8 cellular contexts compared by ENCODE assay signal in the genomic region with DNA sequence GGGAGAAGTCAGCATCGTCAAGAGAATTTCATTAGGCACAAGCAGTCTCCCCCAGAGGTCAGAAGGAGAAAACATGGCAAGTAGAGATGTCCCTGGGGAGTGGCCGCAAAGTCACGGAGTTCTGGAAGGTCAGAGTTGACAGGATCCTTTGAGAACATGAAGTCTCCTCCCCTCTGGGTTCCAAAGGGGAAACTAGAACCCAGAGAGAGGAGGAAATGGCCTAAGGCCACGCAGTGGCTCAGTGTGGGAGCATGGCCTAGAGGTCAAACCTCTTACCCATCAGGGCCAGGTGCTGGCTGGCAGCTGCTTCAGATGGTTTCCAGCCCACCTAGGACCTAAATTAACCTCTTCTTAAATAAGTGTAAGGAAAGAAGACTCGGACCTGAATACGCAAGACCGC. TPM values are rescaled to one million over a fixed set of nuclear protein-coding genes. Genes with fewer than 3 reads are reported as not detected.
DNase-seq lines count a peak whose midpoint lies in the region; ATAC-seq and TF ChIP-seq lines count a peak whose summit lies in the region.

No MANE protein-coding gene starts in this region.

- peak overlapping the region; percentile 83 for H3K27ac Mint-ChIP-seq in CD8-positive, alpha-beta T cell
- peak overlapping the region; percentile 84 for H3K27ac Mint-ChIP-seq in nephron progenitor cell

- H3K4me1 ChIP-seq in CD8-positive, alpha-beta T cell (ENCODE audit: insufficient read depth, low read length) = peaks cover 34% of the 10 kb centered on the region
- H3K4me1 ChIP-seq in duodenal mucosa (ENCODE audit: control insufficient read depth in 1 of 2, insufficient read depth in 2 of 2, low read length in 2 of 2) = peaks cover 21 to 22% of the 10 kb centered on the region in 2 donors

- DNase-seq in CD8-positive, alpha-beta T cell = no peak
- peak; percentile 15 for DNase-seq in NAMALWA (ENCODE audit: low spot score)
- no peak for DNase-seq in nephron progenitor cell
- DNase-seq in NCI-H82 treated with DMSO at 0.1 percent for 48 hours (lab: John Stamatoyannopoulos, UW; ENCODE audit: unreplicated experiment) = no peak
- no peak for DNase-seq in stimulated activated CD4-positive, alpha-beta T cell treated with anti-CD3 and anti-CD28 coated beads, Interleukin-12 subunit alpha, Interleukin-12 subunit beta, amount 100 ng/mL, for 4 hours
- no peak for DNase-seq in HK-2 (ENCODE audit: unreplicated experiment)
- no peak for DNase-seq in activated CD8-positive, alpha-beta memory T cell treated with anti-CD3 and anti-CD28 coated beads, Interleukin-2, amount 50 U/mL, for 48 hours

- peak overlapping the region; percentile 83 for H3K4me3 ChIP-seq in CD8-positive, alpha-beta T cell (ENCODE audit: low read depth, low read length)
- H3K4me3 ChIP-seq in duodenal mucosa (ENCODE audit: low read depth in 1 of 2, low read length in 2 of 2) = peak overlapping the region; percentile 80 to 82

- peak overlapping the region; percentile 90 for H3K4me3 Mint-ChIP-seq in CD8-positive, alpha-beta T cell
- H3K4me3 Mint-ChIP-seq in nephron progenitor cell = peak overlapping the region; percentile 92

- H3K27me3 ChIP-seq in CD8-positive, alpha-beta T cell (ENCODE audit: insufficient read depth, low read length) = no peaks in the 10 kb centered on the region
- H3K27me3 ChIP-seq in duodenal mucosa (ENCODE audit: control insufficient read depth in 1 of 2, insufficient read depth in 2 of 2, low read length in 2 of 2) = no peaks in the 10 kb centered on the region

- peaks cover 30% of the 10 kb centered on the region for H3K4me1 Mint-ChIP-seq in CD8-positive, alpha-beta T cell (ENCODE audit: low read depth)
- H3K4me1 Mint-ChIP-seq in nephron progenitor cell = peaks cover 23% of the 10 kb centered on the region

- no peaks in the 10 kb centered on the region for H3K9me3 ChIP-seq in CD8-positive, alpha-beta T cell (ENCODE audit: low read length)
- no peaks in the 10 kb centered on the region for H3K9me3 ChIP-seq in duodenal mucosa (ENCODE audit: control insufficient read depth in 1 of 2, low read length in 2 of 2)

- no peak for TF ChIP-seq CTCF in CD8-positive, alpha-beta T cell (IDR thresholded peaks at IDR 0.05)
- no peak for TF ChIP-seq CTCF in nephron progenitor cell (IDR thresholded peaks at IDR 0.05)

- no peak for ATAC-seq in CD8-positive, alpha-beta T cell

- intact Hi-C loops in CD8-positive, alpha-beta T cell (cut with DNase I, micrococcal nuclease) = loop anchor here in 1 of 2 experiments (5.0 to 10.0 kb wide), 2 partner anchors 134 to 162 kb away; partner anchors contain the start of gene ARHGAP4

- H3K9ac ChIP-seq in duodenal mucosa (ENCODE audit: low read depth in 1 of 2, low read length in 2 of 2) = peak overlapping the region; percentile 66 to 78

- no peaks in the 10 kb centered on the region for H3K9me3 Mint-ChIP-seq in CD8-positive, alpha-beta T cell
- peaks cover 52% of the 10 kb centered on the region for H3K9me3 Mint-ChIP-seq in nephron progenitor cell

- peak overlapping the region; percentile 95 for H3K27ac ChIP-seq in CD8-positive, alpha-beta T cell (ENCODE audit: low read depth, low read length)
- peak overlapping the region; percentile 36 for H3K27ac ChIP-seq in duodenal mucosa (ENCODE audit: low read depth, low read length)

- peaks cover 27% of the 10 kb centered on the region for H3K36me3 Mint-ChIP-seq in CD8-positive, alpha-beta T cell
- H3K36me3 Mint-ChIP-seq in nephron progenitor cell (ENCODE audit: low read depth) = peaks cover 19% of the 10 kb centered on the region

- POLR2A ChIA-PET in CD8-positive, alpha-beta T cell (lab: Charles Lee) = interaction anchor here (1.4 to 2.4 kb wide), 2 partner anchors 133 to 159 kb away, joined by 3 to 26 read pairs; partner anchors contain the start of gene ARHGAP4

- H3K36me3 ChIP-seq in CD8-positive, alpha-beta T cell (ENCODE audit: insufficient read depth, low read length) = no peaks in the 10 kb centered on the region
- H3K36me3 ChIP-seq in duodenal mucosa (ENCODE audit: control insufficient read depth in 1 of 2, insufficient read depth in 2 of 2, low read length in 2 of 2) = peaks cover 0 to 23% of the 10 kb centered on the region in 2 donors

- CTCF ChIA-PET in CD8-positive, alpha-beta T cell (lab: Charles Lee) = interaction anchor here (0.9 kb wide), 1 partner anchor 160 kb away, joined by 3 read pairs; no protein-coding TSS in a partner anchor

- H3K27me3 Mint-ChIP-seq in CD8-positive, alpha-beta T cell (ENCODE audit: low read depth) = no peaks in the 10 kb centered on the region
- peaks cover under 1% of the 10 kb centered on the region for H3K27me3 Mint-ChIP-seq in nephron progenitor cell (ENCODE audit: low read depth, poor library complexity)

RNA-seq across cellular contexts. Expression of gene IDH3G, which starts 0.9 kb away (rescaled TPM):
- 10 to 100 TPM; 55.8 to 56.5 TPM for total RNA-seq in CD8-positive, alpha-beta T cell

RNA-seq across cellular contexts. Expression of gene SSR4, which starts 1.2 kb away (rescaled TPM):
- 100 to 1,000 TPM; 175 TPM for total RNA-seq in CD8-positive, alpha-beta T cell

RNA-seq across cellular contexts. Expression of gene SRPK3, which starts 12.4 kb away (rescaled TPM):
- not detected for total RNA-seq in CD8-positive, alpha-beta T cell

RNA-seq across cellular contexts. Expression of gene PLXNB3, which starts 29.2 kb away (rescaled TPM):
- under 1 TPM; 0.35 to 0.50 TPM for total RNA-seq in CD8-positive, alpha-beta T cell

RNA-seq across cellular contexts. Expression of gene PDZD4, which starts 37.1 kb away (rescaled TPM):
- total RNA-seq in CD8-positive, alpha-beta T cell = 10 to 100 TPM; 10.9 to 11.9 TPM
